In the genomic region with DNA sequence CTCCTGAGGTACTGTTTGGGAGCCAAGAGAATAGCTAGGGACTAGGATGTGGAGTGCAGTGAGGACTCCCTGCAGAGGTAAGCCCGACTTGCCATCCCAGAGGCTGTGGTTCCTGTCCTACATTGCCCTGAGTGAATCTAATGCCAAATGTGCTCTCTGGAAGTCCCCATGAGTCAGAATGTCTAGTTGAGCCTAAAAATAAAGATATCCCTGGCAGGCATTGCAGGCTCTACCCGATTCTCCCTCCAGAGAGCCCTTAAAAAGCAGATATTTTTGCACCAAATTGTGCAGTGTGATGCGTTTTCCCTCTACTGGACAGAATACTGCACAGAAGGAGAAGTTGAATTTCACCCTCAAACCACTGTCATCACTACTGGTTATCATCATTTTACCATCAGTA, we compare ENCODE assay signal across 1 cellular context.
TF ChIP-seq lines count a peak whose summit lies in the region.

No MANE protein-coding gene starts in this region.

TF ChIP-seq in IMR-90, 13 proteins besides CTCF, POLR2A, EP300 and RAD21:
- TF ChIP-seq RFX5 (IDR thresholded peaks at IDR 0.05; ENCODE audit: low read depth, low read length) (no peak), SMC3 (IDR thresholded peaks at IDR 0.05; ENCODE audit: low read depth, low read length) (no peak), CHD1 (IDR thresholded peaks at IDR 0.05; ENCODE audit: low read depth, low read length) (no peak), MAZ (IDR thresholded peaks at IDR 0.05; ENCODE audit: borderline replicate concordance, low read depth, low read length) (no peak), MAFK (IDR thresholded peaks at IDR 0.05; ENCODE audit: low read depth, low read length) (no peak), MXI1 (IDR thresholded peaks at IDR 0.05; ENCODE audit: borderline replicate concordance, low read depth, low read length) (no peak), FOS (IDR thresholded peaks at IDR 0.05; ENCODE audit: low read depth, low read length) (no peak), BHLHE40 (IDR thresholded peaks at IDR 0.05; ENCODE audit: low read depth, low read length) (no peak), NFE2L2 (IDR thresholded peaks at IDR 0.05; ENCODE audit: low read depth, low read length) (no peak), RCOR1 (IDR thresholded peaks at IDR 0.05; ENCODE audit: insufficient replicate concordance, low read length) (no peak), CEBPB (IDR thresholded peaks at IDR 0.05; ENCODE audit: low read depth, low read length) (no peak)
- TF ChIP-seq, protein P1, sequence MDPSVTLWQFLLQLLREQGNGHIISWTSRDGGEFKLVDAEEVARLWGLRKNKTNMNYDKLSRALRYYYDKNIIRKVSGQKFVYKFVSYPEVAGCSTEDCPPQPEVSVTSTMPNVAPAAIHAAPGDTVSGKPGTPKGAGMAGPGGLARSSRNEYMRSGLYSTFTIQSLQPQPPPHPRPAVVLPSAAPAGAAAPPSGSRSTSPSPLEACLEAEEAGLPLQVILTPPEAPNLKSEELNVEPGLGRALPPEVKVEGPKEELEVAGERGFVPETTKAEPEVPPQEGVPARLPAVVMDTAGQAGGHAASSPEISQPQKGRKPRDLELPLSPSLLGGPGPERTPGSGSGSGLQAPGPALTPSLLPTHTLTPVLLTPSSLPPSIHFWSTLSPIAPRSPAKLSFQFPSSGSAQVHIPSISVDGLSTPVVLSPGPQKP (IDR thresholded peaks at IDR 0.05; ENCODE audit: borderline replicate concordance, low read depth, low read length): no peak
- TF ChIP-seq, protein P2, sequence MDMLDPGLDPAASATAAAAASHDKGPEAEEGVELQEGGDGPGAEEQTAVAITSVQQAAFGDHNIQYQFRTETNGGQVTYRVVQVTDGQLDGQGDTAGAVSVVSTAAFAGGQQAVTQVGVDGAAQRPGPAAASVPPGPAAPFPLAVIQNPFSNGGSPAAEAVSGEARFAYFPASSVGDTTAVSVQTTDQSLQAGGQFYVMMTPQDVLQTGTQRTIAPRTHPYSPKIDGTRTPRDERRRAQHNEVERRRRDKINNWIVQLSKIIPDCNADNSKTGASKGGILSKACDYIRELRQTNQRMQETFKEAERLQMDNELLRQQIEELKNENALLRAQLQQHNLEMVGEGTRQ (IDR thresholded peaks at IDR 0.05; ENCODE audit: low read depth, low read length): no peak
